ENCODE assay signal across 22 cellular contexts in the genomic region with DNA sequence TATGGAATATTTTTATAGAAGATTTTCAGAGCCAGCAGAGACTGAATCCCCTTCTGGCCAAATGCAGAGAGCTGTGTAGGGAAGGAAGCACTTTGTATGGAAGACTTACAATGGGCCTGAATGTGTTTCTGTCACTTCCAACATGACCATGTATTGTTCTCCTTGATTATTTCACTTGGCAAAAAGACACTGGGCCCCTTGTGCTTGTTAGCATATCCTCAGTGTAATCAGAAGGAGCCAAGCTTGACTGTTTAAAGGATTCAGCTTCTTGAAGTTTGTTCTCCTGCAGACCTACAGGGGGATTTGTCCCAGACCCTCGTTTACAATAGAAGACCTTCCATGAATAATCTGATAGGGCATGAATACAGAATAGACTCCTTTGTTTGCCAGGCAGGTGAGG. TPM values are rescaled to one million over a fixed set of nuclear protein-coding genes. Genes with fewer than 3 reads are reported as not detected.
"Had no signal": no experiment of that assay in that cellular context is flagged by ENCODE, and none has a peak within 500 bp of the region (broad histone marks: within the 10 kb centered on the region; RNA-seq: fewer than 3 reads in every experiment).

No MANE protein-coding gene starts in this region.

- H3K36me3 ChIP-seq: adrenal gland, upper lobe of right lung had no signal

- H3K9me3 Mint-ChIP-seq: activated B cell treated with CpG ODN at 0.5 μM for 24 hours; activated naive CD4-positive, alpha-beta T cell treated with anti-CD3 and anti-CD28 coated beads, Interleukin-2, amount 50 U/mL, for 24 hours; nephron progenitor cell; stimulated activated naive CD8-positive, alpha-beta T cell treated with anti-CD3 and anti-CD28 coated beads, Interleukin-15, Interleukin-2, amounts not matched to agents 100 ng/mL and 50 ng/mL, for 24 hours had no signal

- DNase-seq: activated B cell treated with CpG ODN at 0.5 μM for 24 hours; activated CD4-positive, alpha-beta T cell treated with anti-CD3 and anti-CD28 coated beads for 48 hours; activated CD8-positive, alpha-beta memory T cell treated with anti-CD3 and anti-CD28 coated beads, Interleukin-2, amount 50 U/mL, for 4 hours; activated CD8-positive, alpha-beta T cell treated with anti-CD3 and anti-CD28 coated beads, Interleukin-2, amount 10 ng/mL, durations not matched to agents 7 days and 5 days; activated effector memory CD4-positive, alpha-beta T cell treated with anti-CD3 and anti-CD28 coated beads, Interleukin-2, amount 50 U/mL, for 16 hours; activated T-cell treated with anti-CD3 and anti-CD28 coated beads, Interleukin-2, amount 50 U/mL, for 48 hours; adrenal gland; effector CD4-positive, alpha-beta T cell; foreskin keratinocyte; heart left ventricle; islet precursor cell; mammary epithelial cell; nephron progenitor cell; T-helper 2 cell; testis; upper lobe of right lung had no signal

- H3K9me3 ChIP-seq: adrenal gland, heart left ventricle, testis, upper lobe of right lung had no signal

- H3K36me3 Mint-ChIP-seq: activated naive CD4-positive, alpha-beta T cell treated with anti-CD3 and anti-CD28 coated beads, Interleukin-2, amount 50 U/mL, for 24 hours had no signal

- H3K27me3 Mint-ChIP-seq: activated B cell treated with CpG ODN at 0.5 μM for 24 hours had no signal

- H3K27ac Mint-ChIP-seq: activated B cell treated with CpG ODN at 0.5 μM for 24 hours; activated CD8-positive, alpha-beta T cell treated with anti-CD3 and anti-CD28 coated beads, Interleukin-2, amount 10 ng/mL, durations not matched to agents 7 days and 5 days; activated naive CD4-positive, alpha-beta T cell treated with anti-CD3 and anti-CD28 coated beads, Interleukin-2, amount 50 U/mL, for 24 hours; nephron progenitor cell; stimulated activated naive CD8-positive, alpha-beta T cell treated with anti-CD3 and anti-CD28 coated beads, Interleukin-15, Interleukin-2, amounts not matched to agents 100 ng/mL and 50 ng/mL, for 24 hours had no signal

- H3K4me1 Mint-ChIP-seq: activated B cell treated with CpG ODN at 0.5 μM for 24 hours; activated naive CD4-positive, alpha-beta T cell treated with anti-CD3 and anti-CD28 coated beads, Interleukin-2, amount 50 U/mL, for 24 hours had no signal

- H3K27me3 ChIP-seq: adrenal gland, foreskin keratinocyte, heart left ventricle, testis, upper lobe of right lung had no signal

- H3K4me1 ChIP-seq: adrenal gland, foreskin keratinocyte, testis, upper lobe of right lung had no signal

- H3K4me3 Mint-ChIP-seq: activated B cell treated with CpG ODN at 0.5 μM for 24 hours; activated CD8-positive, alpha-beta T cell treated with anti-CD3 and anti-CD28 coated beads, Interleukin-2, amount 10 ng/mL, durations not matched to agents 7 days and 5 days; activated naive CD4-positive, alpha-beta T cell treated with anti-CD3 and anti-CD28 coated beads, Interleukin-2, amount 50 U/mL, for 24 hours; nephron progenitor cell; stimulated activated naive CD8-positive, alpha-beta T cell treated with anti-CD3 and anti-CD28 coated beads, Interleukin-15, Interleukin-2, amounts not matched to agents 100 ng/mL and 50 ng/mL, for 24 hours had no signal

- ATAC-seq: activated CD8-positive, alpha-beta T cell treated with anti-CD3 and anti-CD28 coated beads, Interleukin-2, amount 10 ng/mL, durations not matched to agents 7 days and 5 days; foreskin keratinocyte; heart left ventricle; sciatic nerve; upper lobe of right lung had no signal

- H3K27ac ChIP-seq: adrenal gland, foreskin keratinocyte, heart left ventricle, testis, upper lobe of right lung had no signal

- H3K4me3 ChIP-seq: adrenal gland, heart left ventricle, testis, upper lobe of right lung had no signal

RNA-seq across cellular contexts. Expression of gene UBE2U, which starts 48.1 kb away (rescaled TPM):
- total RNA-seq: activated B cell treated with CpG ODN at 0.5 μM for 24 hours; activated CD8-positive, alpha-beta T cell treated with anti-CD3 and anti-CD28 coated beads, Interleukin-2, amount 10 ng/mL, durations not matched to agents 7 days and 5 days; adrenal gland; cardiac septum; foreskin keratinocyte; mammary epithelial cell; osteoblast; pulmonary artery endothelial cell; sciatic nerve; upper lobe of right lung had no signal
- polyA plus RNA-seq: adrenal gland, foreskin keratinocyte, heart left ventricle, mammary epithelial cell had no signal
